In genomic region chr2:217756375-217757107, GRCh38 we compare ENCODE assay signal across 7 cellular contexts.
A peak's percentile ranks its signal among the peaks of the same experiment; 100 is the strongest.
DNase-seq lines count a peak whose midpoint lies in the region; ATAC-seq and TF ChIP-seq lines count a peak whose summit lies in the region.

No MANE protein-coding gene starts in this region.

- in situ Hi-C loops in GM13977 (cut with MboI; ENCODE audit: low pct_unique_long_range_greater_than_20kb, low sequenced_read_pairs, unreplicated experiment): no loop called here

- DNase-seq in GM13977 (ENCODE audit: low spot score) (peak; percentile 82), MV-4-11 (lab: John Stamatoyannopoulos, UW) (peak; percentile 35), dorsolateral prefrontal cortex (peak; percentile 64 to 87 (median 82)), lung microvascular endothelial cell (ENCODE audit: low read depth in 2 of 2) (peak; percentile 62 to 66)
- peak; percentile 90 for DNase-seq in activated CD8-positive, alpha-beta T cell treated with anti-CD3 and anti-CD28 coated beads for 36 hours
- DNase-seq in stimulated activated CD8-positive, alpha-beta memory T cell treated with anti-CD3 and anti-CD28 coated beads, Interleukin-12 subunit alpha, Interleukin-12 subunit beta, amount 100 ng/mL, for 4 hours (ENCODE audit: low read depth): peak; percentile 46

- H3K27ac ChIP-seq in dorsolateral prefrontal cortex: peak overlapping the region in 10 of 59 donors; percentile 10 to 73 (median 27)

- intact Hi-C loops in activated CD8-positive, alpha-beta T cell treated with anti-CD3 and anti-CD28 coated beads for 36 hours (cut with micrococcal nuclease): loop anchor here (10.0 kb wide), 2 partner anchors 102 to 532 kb away; no protein-coding TSS in a partner anchor
- intact Hi-C loops in dorsolateral prefrontal cortex (cut with DNase I): loop anchor here (1.0 to 10.0 kb wide), 7 partner anchors 43 to 1242 kb away; partner anchors contain the start of gene IGFBP5 (in 2 of the 2)

- H3K4me3 Mint-ChIP-seq in activated CD8-positive, alpha-beta T cell treated with anti-CD3 and anti-CD28 coated beads for 36 hours: peak overlapping the region; percentile 74

- POLR2A ChIA-PET in activated CD8-positive, alpha-beta T cell treated with anti-CD3 and anti-CD28 coated beads for 36 hours (lab: Charles Lee): no interaction called here

- H3K4me1 Mint-ChIP-seq in activated CD8-positive, alpha-beta T cell treated with anti-CD3 and anti-CD28 coated beads for 36 hours (ENCODE audit: low read depth): peaks cover 38% of the 10 kb centered on the region

- H3K4me3 ChIP-seq in dorsolateral prefrontal cortex: peak overlapping the region; percentile 20 to 70 (median 52)

- H3K36me3 Mint-ChIP-seq in activated CD8-positive, alpha-beta T cell treated with anti-CD3 and anti-CD28 coated beads for 36 hours (ENCODE audit: low read depth): peaks cover under 1% of the 10 kb centered on the region

- H3K27me3 ChIP-seq in dorsolateral prefrontal cortex: no peaks in the 10 kb centered on the region

- peaks cover 1% of the 10 kb centered on the region for H3K27me3 Mint-ChIP-seq in activated CD8-positive, alpha-beta T cell treated with anti-CD3 and anti-CD28 coated beads for 36 hours

- H3K9me3 Mint-ChIP-seq in activated CD8-positive, alpha-beta T cell treated with anti-CD3 and anti-CD28 coated beads for 36 hours: peaks cover 3% of the 10 kb centered on the region

- CTCF ChIA-PET in activated CD8-positive, alpha-beta T cell treated with anti-CD3 and anti-CD28 coated beads for 36 hours (lab: Charles Lee): interaction anchor here (0.6 to 1.7 kb wide), 19 partner anchors 9 to 1238 kb away, joined by 3 to 7 read pairs (median 4); partner anchors contain the start of gene IGFBP5

- peak overlapping the region; percentile 91 for H3K27ac Mint-ChIP-seq in activated CD8-positive, alpha-beta T cell treated with anti-CD3 and anti-CD28 coated beads for 36 hours

- TF ChIP-seq CTCF in GM13977 (IDR thresholded peaks at IDR 0.05; ENCODE audit: extremely low read depth, insufficient read depth, missing control alignments): peak; percentile 76
- TF ChIP-seq CTCF in activated CD8-positive, alpha-beta T cell treated with anti-CD3 and anti-CD28 coated beads for 36 hours (IDR thresholded peaks at IDR 0.05): peak; percentile 92
- peak; percentile 66 to 99 (median 96) for TF ChIP-seq CTCF in dorsolateral prefrontal cortex (IDR thresholded peaks at IDR 0.05 in 54 of 56, conservative IDR thresholded peaks at IDR 0.05 in 2 of 56; ENCODE audit: low read depth in 1 of 56, partially characterized antibody in 56 of 56)

- peak; percentile 86 for ATAC-seq in activated CD8-positive, alpha-beta T cell treated with anti-CD3 and anti-CD28 coated beads for 36 hours
- ATAC-seq in GM18517 (IDR thresholded peaks at IDR 0.05; ENCODE audit: unreplicated experiment): no peak

Comparison
In these comparisons a context has a peak if more than half of its experiments do, and no peak if none do; other contexts are left out.
1. DNase-seq: peak in every context shown above with its lines; median percentile 90 in activated CD8-positive, alpha-beta T cell treated with anti-CD3 and anti-CD28 coated beads for 36 hours; 82 in dorsolateral prefrontal cortex; 82 in GM13977; 64 in lung microvascular endothelial cell; 46 in stimulated activated CD8-positive, alpha-beta memory T cell treated with anti-CD3 and anti-CD28 coated beads, Interleukin-12 subunit alpha, Interleukin-12 subunit beta, amount 100 ng/mL, for 4 hours; 35 in MV-4-11.